10 cellular contexts compared by ENCODE assay signal in genomic region chr7:92645531-92646061, GRCh38. TPM values are rescaled to one million over a fixed set of nuclear protein-coding genes. Genes with fewer than 3 reads are reported as not detected.
DNase-seq lines count a peak whose midpoint lies in the region; ATAC-seq and TF ChIP-seq lines count a peak whose summit lies in the region.
"Had no signal": no experiment of that assay in that cellular context is flagged by ENCODE, and none has a peak within 500 bp of the region (broad histone marks: within the 10 kb centered on the region; RNA-seq: fewer than 3 reads in every experiment).

No MANE protein-coding gene starts in this region.

- no peak for TF ChIP-seq POLR2A in gastroesophageal sphincter (IDR thresholded peaks at IDR 0.05)

- H3K4me3 ChIP-seq in ACC112 (ENCODE audit: low read depth, low read length) (no peak overlapping the region), gastroesophageal sphincter (no peak overlapping the region)

- H3K9me3 Mint-ChIP-seq in activated T-cell treated with anti-CD3 and anti-CD28 coated beads, Interleukin-2, amount 50 U/mL, for 72 hours: no peaks in the 10 kb centered on the region
- H3K9me3 Mint-ChIP-seq: dendritic cell treated with granulocyte-macrophage colony-stimulating factor and Interleukin-4, amounts not matched to agents 40 ng/mL and 50 ng/mL, for 4 days had no signal

- no peak overlapping the region for H2AFZ ChIP-seq in ACC112 (ENCODE audit: low read length, unreplicated experiment)

- peaks cover 4% of the 10 kb centered on the region for H3K79me2 ChIP-seq in ACC112 (ENCODE audit: control insufficient read depth, insufficient read depth, low read length, unreplicated experiment)

- H3K27me3 ChIP-seq in ACC112 (ENCODE audit: insufficient read depth, low read length) (no peaks in the 10 kb centered on the region), gastroesophageal sphincter (no peaks in the 10 kb centered on the region)

- H3K27ac ChIP-seq in ACC112 (ENCODE audit: low read depth, low read length): peak overlapping the region; percentile 92
- H3K27ac ChIP-seq in gastroesophageal sphincter: peak overlapping the region in 2 of 4 donors; percentile 35 to 44

- H3K4me3 Mint-ChIP-seq in activated T-cell treated with anti-CD3 and anti-CD28 coated beads, Interleukin-2, amount 50 U/mL, for 72 hours: peak overlapping the region; percentile 57 to 89
- H3K4me3 Mint-ChIP-seq: dendritic cell treated with granulocyte-macrophage colony-stimulating factor and Interleukin-4, amounts not matched to agents 40 ng/mL and 50 ng/mL, for 4 days had no signal

- peaks cover 10 to 30% of the 10 kb centered on the region in 2 donors for H3K36me3 Mint-ChIP-seq in activated T-cell treated with anti-CD3 and anti-CD28 coated beads, Interleukin-2, amount 50 U/mL, for 72 hours (ENCODE audit: insufficient read depth in 2 of 2)

- no peaks in the 10 kb centered on the region for H3K36me3 ChIP-seq in ACC112 (ENCODE audit: insufficient read depth, low read length)
- H3K36me3 ChIP-seq in gastroesophageal sphincter: no peaks in the 10 kb centered on the region

- H3K4me1 ChIP-seq in ACC112 (ENCODE audit: control insufficient read depth, insufficient read depth, low read length, unreplicated experiment) (peaks cover 53% of the 10 kb centered on the region), gastroesophageal sphincter (peaks cover 0 to 39% (median 7%) of the 10 kb centered on the region in 3 donors)

- WGBS in gastroesophageal sphincter (ENCODE audit: low coverage in 1 of 2), 2 donors: 24 to 29% methylated on average over 7 to 8 of the region's 8 CpGs

- DNase-seq in KBM-7 (peak; percentile 67), left kidney (ENCODE audit: low read depth, low spot score) (peak; percentile 52), GOT3 (lab: John Stamatoyannopoulos, UW) (no peak)
- peak in 1 of 2 donors; percentile 59 for DNase-seq in activated T-cell treated with anti-CD3 and anti-CD28 coated beads, Interleukin-2, amount 50 U/mL, for 72 hours
- DNase-seq: NCI-H2081 treated with DMSO at 0.1 percent for 48 hours had no signal

- peaks cover 99% of the 10 kb centered on the region for H3K4me1 Mint-ChIP-seq in activated T-cell treated with anti-CD3 and anti-CD28 coated beads, Interleukin-2, amount 50 U/mL, for 72 hours (ENCODE audit: low read depth)

- H3K27ac Mint-ChIP-seq in activated T-cell treated with anti-CD3 and anti-CD28 coated beads, Interleukin-2, amount 50 U/mL, for 72 hours: peak overlapping the region; percentile 96
- H3K27ac Mint-ChIP-seq: dendritic cell treated with granulocyte-macrophage colony-stimulating factor and Interleukin-4, amounts not matched to agents 40 ng/mL and 50 ng/mL, for 4 days had no signal

- ATAC-seq in activated T-cell treated with anti-CD3 and anti-CD28 coated beads, Interleukin-2, amount 50 U/mL, for 72 hours (replicated peaks in 1 of 2): peak; percentile 53 to 58
- ATAC-seq in HG02798 (IDR thresholded peaks at IDR 0.05; ENCODE audit: poor library complexity, unreplicated experiment) (no peak), gastroesophageal sphincter (no peak), GM18909 (IDR thresholded peaks at IDR 0.05; ENCODE audit: poor library complexity, unreplicated experiment) (no peak)

- no peak for TF ChIP-seq CTCF in gastroesophageal sphincter (IDR thresholded peaks at IDR 0.05)

- H3K27me3 Mint-ChIP-seq in activated T-cell treated with anti-CD3 and anti-CD28 coated beads, Interleukin-2, amount 50 U/mL, for 72 hours (ENCODE audit: low read depth): no peaks in the 10 kb centered on the region
- H3K27me3 Mint-ChIP-seq: dendritic cell treated with granulocyte-macrophage colony-stimulating factor and Interleukin-4, amounts not matched to agents 40 ng/mL and 50 ng/mL, for 4 days had no signal

- no peak for TF ChIP-seq EP300 in gastroesophageal sphincter (IDR thresholded peaks at IDR 0.05)

- in situ Hi-C loops in KBM-7 (cut with MboI; ENCODE audit: low pct_unique_long_range_greater_than_20kb, low sequenced_read_pairs): no loop called here

- no peaks in the 10 kb centered on the region for H3K9me3 ChIP-seq in gastroesophageal sphincter

RNA-seq across cellular contexts. Expression of gene FAM133B, which starts 55.4 kb away (rescaled TPM):
- total RNA-seq in activated T-cell treated with anti-CD3 and anti-CD28 coated beads, Interleukin-2, amount 50 U/mL, for 72 hours: 10 to 100 TPM; 30.3 to 35.7 TPM
- 10 to 100 TPM; 16.4 to 27.9 (median 26.9) TPM for total RNA-seq in gastroesophageal sphincter

Comparison
In these comparisons a context has a peak if more than half of its experiments do, and no peak if none do; other contexts are left out.
1. ATAC-seq: peak in activated T-cell treated with anti-CD3 and anti-CD28 coated beads, Interleukin-2, amount 50 U/mL, for 72 hours (2 of 2); none in HG02798 (single experiment), gastroesophageal sphincter (single experiment) and GM18909 (single experiment).